In genomic region chr7:82625377-82625776, GRCh38 we compare ENCODE assay signal across 1 cellular context.
TF ChIP-seq lines count a peak whose summit lies in the region.

No MANE protein-coding gene starts in this region.

TF ChIP-seq in HCT116, 20 proteins besides CTCF, POLR2A, EP300 and RAD21 (continued from another document):
- TF ChIP-seq, protein P1, sequence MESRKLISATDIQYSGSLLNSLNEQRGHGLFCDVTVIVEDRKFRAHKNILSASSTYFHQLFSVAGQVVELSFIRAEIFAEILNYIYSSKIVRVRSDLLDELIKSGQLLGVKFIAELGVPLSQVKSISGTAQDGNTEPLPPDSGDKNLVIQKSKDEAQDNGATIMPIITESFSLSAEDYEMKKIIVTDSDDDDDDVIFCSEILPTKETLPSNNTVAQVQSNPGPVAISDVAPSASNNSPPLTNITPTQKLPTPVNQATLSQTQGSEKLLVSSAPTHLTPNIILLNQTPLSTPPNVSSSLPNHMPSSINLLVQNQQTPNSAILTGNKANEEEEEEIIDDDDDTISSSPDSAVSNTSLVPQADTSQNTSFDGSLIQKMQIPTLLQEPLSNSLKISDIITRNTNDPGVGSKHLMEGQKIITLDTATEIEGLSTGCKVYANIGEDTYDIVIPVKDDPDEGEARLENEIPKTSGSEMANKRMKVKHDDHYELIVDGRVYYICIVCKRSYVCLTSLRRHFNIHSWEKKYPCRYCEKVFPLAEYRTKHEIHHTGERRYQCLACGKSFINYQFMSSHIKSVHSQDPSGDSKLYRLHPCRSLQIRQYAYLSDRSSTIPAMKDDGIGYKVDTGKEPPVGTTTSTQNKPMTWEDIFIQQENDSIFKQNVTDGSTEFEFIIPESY (IDR thresholded peaks at IDR 0.05; ENCODE audit: extremely low read depth, insufficient replicate concordance, low read length) = no peak
- no peak for TF ChIP-seq SP1 (IDR thresholded peaks at IDR 0.05; ENCODE audit: low read depth)
- TF ChIP-seq CBX3 (IDR thresholded peaks at IDR 0.05; ENCODE audit: low read depth) = no peak
- no peak for TF ChIP-seq POLR2AphosphoS5 (IDR thresholded peaks at IDR 0.05; ENCODE audit: low read depth, low read length)
- no peak for TF ChIP-seq FOSL1 (IDR thresholded peaks at IDR 0.05; ENCODE audit: low read depth)
- no peak for TF ChIP-seq REST (IDR thresholded peaks at IDR 0.05; ENCODE audit: low read depth)
- TF ChIP-seq CEBPB (IDR thresholded peaks at IDR 0.05; ENCODE audit: low read depth) = no peak
- TF ChIP-seq ATF3 (IDR thresholded peaks at IDR 0.05) = no peak
- TF ChIP-seq SRF (IDR thresholded peaks at IDR 0.05; ENCODE audit: low read depth) = no peak
- no peak for TF ChIP-seq SIN3A (IDR thresholded peaks at IDR 0.05; ENCODE audit: low read depth)
- no peak for TF ChIP-seq ZNF274 (IDR thresholded peaks at IDR 0.05; ENCODE audit: low read depth, low read length)
- no peak for TF ChIP-seq EZH2 (IDR thresholded peaks at IDR 0.05)
- no peak for TF ChIP-seq ZFX (IDR thresholded peaks at IDR 0.05)
